ENCODE assay signal across 9 cellular contexts in genomic region chr3:156760333-156760732, GRCh38.
DNase-seq lines count a peak whose midpoint lies in the region; ATAC-seq, FAIRE-seq and TF ChIP-seq lines count a peak whose summit lies in the region.
"Had no signal": no experiment of that assay in that cellular context is flagged by ENCODE, and none has a peak within 500 bp of the region (broad histone marks: within the 10 kb centered on the region; RNA-seq: fewer than 3 reads in every experiment).

No MANE protein-coding gene starts in this region.

- TF ChIP-seq CTCF in foreskin keratinocyte (conservative IDR thresholded peaks at IDR 0.05) (no peak), GM10266 (IDR thresholded peaks at IDR 0.05; ENCODE audit: control insufficient read depth, insufficient read depth, low read depth, missing control alignments) (no peak)

- peak in 1 of 2 donors; percentile 85 for DNase-seq in foreskin keratinocyte
- DNase-seq in NCI-H774 (lab: John Stamatoyannopoulos, UW): no peak
- no peak for DNase-seq in GM10266 (ENCODE audit: extremely low spot score)
- DNase-seq in H54 (ENCODE audit: insufficient read length, low spot score): no peak
- no peak for DNase-seq in stimulated activated CD8-positive, alpha-beta memory T cell treated with anti-CD3 and anti-CD28 coated beads, Interleukin-4, amount 100 ng/mL, for 48 hours
- DNase-seq: DND-41 had no signal

- FAIRE-seq in H54 (lab: Jason Lieb, UNC): no peak

- TF ChIP-seq POLR2A in H54 (IDR thresholded peaks at IDR 0.05; ENCODE audit: low read depth, low read length): no peak

- peak; percentile 89 for ATAC-seq in GM18861 (IDR thresholded peaks at IDR 0.05; ENCODE audit: unreplicated experiment)
- peak; percentile 90 for ATAC-seq in GM21576 (IDR thresholded peaks at IDR 0.05; ENCODE audit: unreplicated experiment)
- ATAC-seq in HG03432 (IDR thresholded peaks at IDR 0.05; ENCODE audit: unreplicated experiment): peak; percentile 94
- ATAC-seq in foreskin keratinocyte: peak; percentile 31

- no peaks in the 10 kb centered on the region for H3K27me3 ChIP-seq in foreskin keratinocyte

- H3K27ac ChIP-seq in foreskin keratinocyte: peak overlapping the region; percentile 32

- H3K4me1 ChIP-seq in foreskin keratinocyte: peaks cover 36% of the 10 kb centered on the region

Comparison
In these comparisons a context has a peak if more than half of its experiments do, and no peak if none do; other contexts are left out.
1. ATAC-seq: peak in every context shown above with its lines; median percentile 94 in HG03432; 90 in GM21576; 89 in GM18861; 31 in foreskin keratinocyte.